In the genomic region with DNA sequence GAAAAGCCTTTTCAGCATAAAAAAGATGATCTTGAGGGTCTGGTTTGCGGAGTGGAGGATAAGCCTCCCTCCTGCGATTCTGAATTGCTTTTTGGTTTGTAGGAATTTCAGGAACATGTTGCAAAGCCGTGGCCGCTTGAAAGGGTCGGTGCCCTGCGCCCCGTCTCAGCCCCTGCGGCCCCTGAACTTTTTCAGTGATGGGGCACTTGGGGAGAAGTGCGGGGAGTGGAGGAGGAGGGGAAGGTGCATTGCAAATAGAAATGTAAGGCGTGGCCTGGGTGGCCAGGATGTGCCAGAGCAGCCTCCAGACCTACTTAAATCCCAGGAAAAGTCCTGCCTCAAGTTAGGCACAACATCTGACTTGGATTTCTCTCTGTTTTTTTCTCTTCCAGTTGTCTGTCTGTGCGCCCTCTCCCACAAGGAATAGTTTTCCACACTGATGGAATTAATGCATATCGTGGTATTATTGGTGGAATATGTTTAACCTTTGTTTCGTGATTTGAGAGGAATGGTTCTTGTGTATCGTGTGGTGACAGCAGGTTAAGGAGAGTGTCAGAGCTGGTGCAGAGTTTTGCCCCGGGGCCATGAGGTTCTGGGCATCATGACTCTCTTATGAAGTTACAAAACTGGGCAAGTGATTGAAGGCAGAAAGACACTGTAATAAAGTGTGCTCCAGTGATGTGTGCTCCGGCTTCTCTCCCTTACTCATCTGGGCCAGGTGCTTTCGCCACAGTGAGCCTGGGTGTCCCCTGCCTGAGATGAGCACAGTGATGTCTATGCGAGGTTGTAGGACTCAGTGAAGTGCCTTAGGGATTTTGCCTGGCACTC, we compare ENCODE assay signal across 1 cellular context.
TF ChIP-seq lines count a peak whose summit lies in the region.

No MANE protein-coding gene starts in this region.

TF ChIP-seq in H1, 55 proteins besides CTCF, POLR2A, EP300 and RAD21:
- TF ChIP-seq CBX8 (IDR thresholded peaks at IDR 0.05; ENCODE audit: borderline replicate concordance, low read depth, low read length) (no peak), BACH1 (IDR thresholded peaks at IDR 0.05; ENCODE audit: low read length) (no peak), NANOG (IDR thresholded peaks at IDR 0.05; ENCODE audit: insufficient read depth, low read depth, low read length, poor library complexity, severe bottlenecking) (no peak), CHD2 (IDR thresholded peaks at IDR 0.05; ENCODE audit: low read length) (no peak), EZH2 (IDR thresholded peaks at IDR 0.05; ENCODE audit: low read depth, low read length, severe bottlenecking) (no peak), PHF8 (conservative IDR thresholded peaks at IDR 0.05; ENCODE audit: low read depth, low read length) (no peak), BCL11A (IDR thresholded peaks at IDR 0.05; ENCODE audit: low read depth in 2 of 2, low read length in 2 of 2) (no peak)
